In genomic region chr13:113552786-113553540, GRCh38 we compare ENCODE assay signal across 20 cellular contexts. TPM values are rescaled to one million over a fixed set of nuclear protein-coding genes. Genes with fewer than 3 reads are reported as not detected.
DNase-seq lines count a peak whose midpoint lies in the region; ATAC-seq and TF ChIP-seq lines count a peak whose summit lies in the region.
"Had no signal": no experiment of that assay in that cellular context is flagged by ENCODE, and none has a peak within 500 bp of the region (broad histone marks: within the 10 kb centered on the region; RNA-seq: fewer than 3 reads in every experiment).

No MANE protein-coding gene starts in this region.

- no peak overlapping the region for H3K4me3 Mint-ChIP-seq in Caco-2 (ENCODE audit: unreplicated experiment)
- H3K4me3 Mint-ChIP-seq in endodermal cell: no peak overlapping the region
- H3K4me3 Mint-ChIP-seq: activated CD8-positive, alpha-beta T cell treated with anti-CD3 and anti-CD28 coated beads, Interleukin-2, amount 10 ng/mL, durations not matched to agents 7 days and 5 days; natural killer cell treated with Interleukin-12 subunit alpha and Interleukin-12 subunit beta and Interleukin-15 and Interleukin-18, amount 100 ng/mL, for 72 hours had no signal

- no peak overlapping the region for H3K27ac ChIP-seq in endodermal cell (ENCODE audit: low read depth, low read length)
- H3K27ac ChIP-seq: ascending aorta, thoracic aorta had no signal

- ATAC-seq in GM21367 (IDR thresholded peaks at IDR 0.05; ENCODE audit: unreplicated experiment) (no peak), GM21786 (IDR thresholded peaks at IDR 0.05; ENCODE audit: unreplicated experiment) (no peak)
- ATAC-seq: activated CD8-positive, alpha-beta T cell treated with anti-CD3 and anti-CD28 coated beads, Interleukin-2, amount 10 ng/mL, durations not matched to agents 7 days and 5 days; natural killer cell treated with Interleukin-12 subunit alpha and Interleukin-12 subunit beta and Interleukin-15 and Interleukin-18, amount 100 ng/mL, for 72 hours had no signal

- DNase-seq in Caco-2: no peak
- peak; percentile 49 for DNase-seq in KBM-7
- DNase-seq in endodermal cell: peak; percentile 44
- peak; percentile 10 for DNase-seq in mucosa of gallbladder (ENCODE audit: low spot score)
- DNase-seq in activated CD4-positive, CD25-positive, alpha-beta regulatory T cell treated with anti-CD3 and anti-CD28 coated beads, Interleukin-2, amount 50 U/mL, for 72 hours: no peak
- DNase-seq in RKO (ENCODE audit: low spot score): no peak
- DNase-seq: activated CD8-positive, alpha-beta T cell treated with anti-CD3 and anti-CD28 coated beads, Interleukin-2, amount 10 ng/mL, durations not matched to agents 7 days and 5 days; activated gamma-delta T cell; esophagus squamous epithelium; heart right ventricle; NCI-H1417; NCI-H226; NK-92 treated with Interleukin-12 subunit alpha and Interleukin-12 subunit beta, amount 100 ng/mL, for 24 hours; SHP77 treated with DMSO at 0.1 percent for 48 hours; stimulated activated CD4-positive, alpha-beta T cell treated with anti-CD3 and anti-CD28 coated beads, Interleukin-1b, Interleukin-23, amount 100 ng/mL, for 48 hours had no signal

- peak overlapping the region; percentile 25 for H3K27ac Mint-ChIP-seq in Caco-2 (ENCODE audit: unreplicated experiment)
- H3K27ac Mint-ChIP-seq in endodermal cell: peak overlapping the region; percentile 55
- H3K27ac Mint-ChIP-seq: activated CD8-positive, alpha-beta T cell treated with anti-CD3 and anti-CD28 coated beads, Interleukin-2, amount 10 ng/mL, durations not matched to agents 7 days and 5 days; natural killer cell treated with Interleukin-12 subunit alpha and Interleukin-12 subunit beta and Interleukin-15 and Interleukin-18, amount 100 ng/mL, for 72 hours had no signal

- H3K4me1 Mint-ChIP-seq in Caco-2 (ENCODE audit: low read depth, unreplicated experiment) (no peaks in the 10 kb centered on the region), endodermal cell (peaks cover 12% of the 10 kb centered on the region)

- H3K9me3 ChIP-seq in Caco-2: no peaks in the 10 kb centered on the region
- H3K9me3 ChIP-seq in endodermal cell (ENCODE audit: control insufficient read depth, low read length): no peaks in the 10 kb centered on the region
- H3K9me3 ChIP-seq: ascending aorta, esophagus squamous epithelium, heart right ventricle, thoracic aorta had no signal

- H3K4me1 ChIP-seq in Caco-2 (no peaks in the 10 kb centered on the region), endodermal cell (ENCODE audit: control insufficient read depth, insufficient read depth, low read length) (no peaks in the 10 kb centered on the region)
- H3K4me1 ChIP-seq: ascending aorta had no signal

- H3K4me3 ChIP-seq in Caco-2 (ENCODE audit: low read depth, low read length) (no peak overlapping the region), endodermal cell (ENCODE audit: low read length) (no peak overlapping the region)
- H3K4me3 ChIP-seq: ascending aorta, esophagus squamous epithelium, heart right ventricle, thoracic aorta had no signal

- H3K27me3 ChIP-seq in Caco-2 (replicated peaks; ENCODE audit: control insufficient read depth, insufficient read depth, low read length) (no peaks in the 10 kb centered on the region), endodermal cell (ENCODE audit: control insufficient read depth, insufficient read depth, low read length, poor library complexity, severe bottlenecking) (no peaks in the 10 kb centered on the region)
- H3K27me3 ChIP-seq: ascending aorta, esophagus squamous epithelium, heart right ventricle had no signal

- TF ChIP-seq CTCF in Caco-2 (IDR thresholded peaks at IDR 0.05; ENCODE audit: insufficient read depth in 1 of 2, low read depth in 1 of 2, low read length in 1 of 2, severe bottlenecking in 1 of 2, unreplicated experiment in 1 of 2) (no peak), endodermal cell (conservative IDR thresholded peaks at IDR 0.05) (no peak)

- BruUV-seq in Caco-2 (replicated peaks; lab: Mats Ljungman, UMichigan): no TSS peak

- CTCF ChIA-PET in Caco-2 (lab: Charles Lee): no interaction called here

- H3K36me3 ChIP-seq in Caco-2 (ENCODE audit: control insufficient read depth, insufficient read depth, low read length): no peaks in the 10 kb centered on the region
- peaks cover 30% of the 10 kb centered on the region for H3K36me3 ChIP-seq in endodermal cell (ENCODE audit: control insufficient read depth, insufficient read depth, low read length)

- 94% methylated on average over 15 to 20 of the region's 20 CpGs for WGBS in endodermal cell (ENCODE audit: insufficient coverage in 1 of 2, insufficient read length in 1 of 2), 2 experiments

- POLR2A ChIA-PET in Caco-2 (lab: Charles Lee): no interaction called here

- H3K9me3 Mint-ChIP-seq in Caco-2 (ENCODE audit: unreplicated experiment) (no peaks in the 10 kb centered on the region), endodermal cell (no peaks in the 10 kb centered on the region)
- H3K9me3 Mint-ChIP-seq: natural killer cell treated with Interleukin-12 subunit alpha and Interleukin-12 subunit beta and Interleukin-15 and Interleukin-18, amount 100 ng/mL, for 72 hours had no signal

- no peak overlapping the region for H3K9ac ChIP-seq in endodermal cell (ENCODE audit: extremely low read depth, low read length, poor library complexity, severe bottlenecking)

- peaks cover 42% of the 10 kb centered on the region for H3K36me3 Mint-ChIP-seq in Caco-2 (ENCODE audit: insufficient read depth, unreplicated experiment)
- H3K36me3 Mint-ChIP-seq in endodermal cell (ENCODE audit: low read depth): peaks cover 23% of the 10 kb centered on the region

- in situ Hi-C loops in KBM-7 (cut with MboI; ENCODE audit: low pct_unique_long_range_greater_than_20kb, low sequenced_read_pairs): no loop called here

- intact Hi-C loops in Caco-2 (cut with micrococcal nuclease; ENCODE audit: unreplicated experiment): no loop called here

- no peaks in the 10 kb centered on the region for H3K27me3 Mint-ChIP-seq in Caco-2 (ENCODE audit: insufficient read depth, unreplicated experiment)
- H3K27me3 Mint-ChIP-seq in endodermal cell (ENCODE audit: insufficient read depth): no peaks in the 10 kb centered on the region
- H3K27me3 Mint-ChIP-seq: natural killer cell treated with Interleukin-12 subunit alpha and Interleukin-12 subunit beta and Interleukin-15 and Interleukin-18, amount 100 ng/mL, for 72 hours had no signal

RNA-seq across cellular contexts. Expression of gene TFDP1, which starts 31.6 kb away (rescaled TPM):
- total RNA-seq in Caco-2 (2022): 136 and 140 TPM in 2 replicates
- total RNA-seq in endodermal cell: 10 to 100 TPM; 74.8 to 76.1 TPM
- 84.3 TPM for polyA plus RNA-seq in endodermal cell (2013, experiment 1 of 2)
- polyA plus RNA-seq in endodermal cell (2013, experiment 2 of 2): 82.9 TPM
- 53.4 TPM for total RNA-seq in mucosa of gallbladder

Comparison
In these comparisons a context has a peak if more than half of its experiments do, and no peak if none do; other contexts are left out.
1. DNase-seq: peak in KBM-7 (single experiment), endodermal cell (single experiment) and mucosa of gallbladder (single experiment); none in Caco-2 (0 of 2), activated CD4-positive, CD25-positive, alpha-beta regulatory T cell treated with anti-CD3 and anti-CD28 coated beads, Interleukin-2, amount 50 U/mL, for 72 hours (single experiment) and RKO (single experiment).